In the genomic region with DNA sequence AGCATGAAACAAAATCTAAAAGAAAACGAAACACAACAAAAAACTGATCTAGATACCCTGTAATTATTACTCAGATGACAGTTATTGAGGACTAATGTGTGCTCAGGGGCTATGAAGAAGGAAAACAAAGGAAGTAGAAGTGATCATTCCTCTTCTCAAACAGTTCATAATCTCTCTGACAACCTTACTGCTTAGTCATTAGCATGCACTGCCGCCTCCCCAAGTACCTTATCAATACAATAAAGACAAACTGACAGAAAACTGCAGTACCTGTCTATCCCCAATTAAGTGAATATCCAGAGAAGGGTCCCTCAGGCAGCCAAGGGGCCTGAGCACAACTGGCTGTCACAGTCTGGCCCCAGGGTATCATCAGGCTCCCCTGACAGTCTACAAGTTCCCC, we compare ENCODE assay signal across 24 cellular contexts. TPM values are rescaled to one million over a fixed set of nuclear protein-coding genes. Genes with fewer than 3 reads are reported as not detected.
"Had no signal": no experiment of that assay in that cellular context is flagged by ENCODE, and none has a peak within 500 bp of the region (broad histone marks: within the 10 kb centered on the region; RNA-seq: fewer than 3 reads in every experiment).

No MANE protein-coding gene starts in this region.

- H3K9ac ChIP-seq: KMS-11 had no signal

- ATAC-seq: activated CD8-positive, alpha-beta T cell treated with anti-CD3 and anti-CD28 coated beads for 36 hours; activated T-cell treated with anti-CD3 and anti-CD28 coated beads, Interleukin-2, amount 50 U/mL, for 72 hours; Panc1; Right ventricle myocardium inferior; T-cell had no signal

- H3K4me3 Mint-ChIP-seq: activated CD8-positive, alpha-beta T cell treated with anti-CD3 and anti-CD28 coated beads for 36 hours; activated naive CD8-positive, alpha-beta T cell treated with anti-CD3 and anti-CD28 coated beads, Interleukin-2, amount 10 ng/mL, durations not matched to agents 7 days and 5 days; activated T-cell treated with anti-CD3 and anti-CD28 coated beads, Interleukin-2, amount 50 U/mL, for 72 hours; IgD-negative memory B cell; T-cell had no signal

- H3K9me3 Mint-ChIP-seq: activated CD8-positive, alpha-beta T cell treated with anti-CD3 and anti-CD28 coated beads for 36 hours; activated naive CD8-positive, alpha-beta T cell treated with anti-CD3 and anti-CD28 coated beads, Interleukin-2, amount 10 ng/mL, durations not matched to agents 7 days and 5 days; activated T-cell treated with anti-CD3 and anti-CD28 coated beads, Interleukin-2, amount 50 U/mL, for 72 hours; IgD-negative memory B cell; T-cell had no signal

- H3K27ac ChIP-seq: adrenal gland, KMS-11, SK-N-MC had no signal

- H3K4me3 ChIP-seq: adrenal gland, SK-N-MC had no signal

- H3K4me1 ChIP-seq: adrenal gland had no signal

- H3K4me2 ChIP-seq: KMS-11 had no signal

- DNase-seq: activated CD4-positive, CD25-positive, alpha-beta regulatory T cell; activated CD8-positive, alpha-beta memory T cell treated with anti-CD3 and anti-CD28 coated beads, Interleukin-2, amount 50 U/mL, for 4 hours; activated CD8-positive, alpha-beta T cell treated with anti-CD3 and anti-CD28 coated beads for 36 hours; activated naive CD4-positive, alpha-beta T cell treated with anti-CD3 and anti-CD28 coated beads, Interleukin-2, amount 50 U/mL, for 16 hours; activated naive CD8-positive, alpha-beta T cell treated with anti-CD3 and anti-CD28 coated beads, Interleukin-2, amount 10 ng/mL, durations not matched to agents 7 days and 5 days; activated T-cell treated with anti-CD3 and anti-CD28 coated beads, Interleukin-2, amount 50 U/mL, for 72 hours; adrenal gland; anterior cingulate cortex; cerebellar nuclear complex; NCI-H1092; NCI-H1436; NCI-H187 treated with DMSO at 0.1 percent for 48 hours; NCI-H2081 treated with DMSO at 0.1 percent for 48 hours; NCI-H2227 treated with DMSO at 0.1 percent for 48 hours; NCI-H526; NCI-H82; RPMI8226; T-cell had no signal

- H3K27me3 Mint-ChIP-seq: activated CD8-positive, alpha-beta T cell treated with anti-CD3 and anti-CD28 coated beads for 36 hours; activated naive CD8-positive, alpha-beta T cell treated with anti-CD3 and anti-CD28 coated beads, Interleukin-2, amount 10 ng/mL, durations not matched to agents 7 days and 5 days; IgD-negative memory B cell; T-cell had no signal

- H3K27me3 ChIP-seq: adrenal gland had no signal

- H3K36me3 ChIP-seq: adrenal gland had no signal

- H3K9me3 ChIP-seq: adrenal gland had no signal

- H3K27ac Mint-ChIP-seq: activated CD8-positive, alpha-beta T cell treated with anti-CD3 and anti-CD28 coated beads for 36 hours; activated naive CD8-positive, alpha-beta T cell treated with anti-CD3 and anti-CD28 coated beads, Interleukin-2, amount 10 ng/mL, durations not matched to agents 7 days and 5 days; activated T-cell treated with anti-CD3 and anti-CD28 coated beads, Interleukin-2, amount 50 U/mL, for 72 hours; IgD-negative memory B cell; T-cell had no signal

RNA-seq across cellular contexts. Expression of a gene that starts 22.0 kb away (rescaled TPM):
- total RNA-seq: adrenal gland, MCF 10A, Right ventricle myocardium inferior had no signal
- polyA plus RNA-seq: IgD-negative memory B cell had no signal
